22 cellular contexts compared by ENCODE assay signal in genomic region chr15:100334456-100334855, GRCh38. TPM values are rescaled to one million over a fixed set of nuclear protein-coding genes. Genes with fewer than 3 reads are reported as not detected.
DNase-seq lines count a peak whose midpoint lies in the region; ATAC-seq and TF ChIP-seq lines count a peak whose summit lies in the region.
"Had no signal": no experiment of that assay in that cellular context is flagged by ENCODE, and none has a peak within 500 bp of the region (broad histone marks: within the 10 kb centered on the region; RNA-seq: fewer than 3 reads in every experiment).

No MANE protein-coding gene starts in this region.

- no peaks in the 10 kb centered on the region for H3K36me3 Mint-ChIP-seq in CD8-positive, alpha-beta memory T cell
- peaks cover 5% of the 10 kb centered on the region for H3K36me3 Mint-ChIP-seq in effector memory CD8-positive, alpha-beta T cell (ENCODE audit: insufficient read depth)
- H3K36me3 Mint-ChIP-seq in neural progenitor cell, result no peaks in the 10 kb centered on the region

- no peak overlapping the region for H3K9ac ChIP-seq in neural progenitor cell
- H3K9ac ChIP-seq: KMS-11 had no signal

- H4K20me1 ChIP-seq in neural progenitor cell (ENCODE audit: low read depth) (no peaks in the 10 kb centered on the region), hepatocyte (ENCODE audit: insufficient read depth, poor library complexity, severe bottlenecking) (no peaks in the 10 kb centered on the region)

- no peaks in the 10 kb centered on the region for H3K9me3 Mint-ChIP-seq in CD8-positive, alpha-beta memory T cell
- no peaks in the 10 kb centered on the region for H3K9me3 Mint-ChIP-seq in effector memory CD8-positive, alpha-beta T cell
- H3K9me3 Mint-ChIP-seq in neural progenitor cell, result no peaks in the 10 kb centered on the region

- peak overlapping the region; percentile 5 to 88 (median 56) for H3K4me3 Mint-ChIP-seq in CD8-positive, alpha-beta memory T cell
- peak overlapping the region in 1 of 2 donors; percentile 48 for H3K4me3 Mint-ChIP-seq in effector memory CD8-positive, alpha-beta T cell
- H3K4me3 Mint-ChIP-seq in neural progenitor cell, result no peak overlapping the region

- no peaks in the 10 kb centered on the region for H3K27me3 ChIP-seq in CD8-positive, alpha-beta memory T cell (ENCODE audit: insufficient read depth, low read length, poor library complexity, severe bottlenecking)
- H3K27me3 ChIP-seq in neural progenitor cell (peaks cover 5% of the 10 kb centered on the region), hepatocyte (no peaks in the 10 kb centered on the region)

- H3K9me3 ChIP-seq in CD8-positive, alpha-beta memory T cell (ENCODE audit: low read length), result no peaks in the 10 kb centered on the region
- H3K9me3 ChIP-seq in neural progenitor cell (ENCODE audit: low read depth) (no peaks in the 10 kb centered on the region), hepatocyte (ENCODE audit: low read depth) (no peaks in the 10 kb centered on the region)

- POLR2A ChIA-PET in CD8-positive, alpha-beta memory T cell (lab: Charles Lee), result interaction anchor here (0.8 kb wide), 1 partner anchor 601 kb away, joined by 3 read pairs; the partner anchor contains the start of gene LYSMD4

- ATAC-seq in effector memory CD8-positive, alpha-beta T cell (replicated peaks), result no peak
- ATAC-seq: Right ventricle myocardium inferior had no signal

- H3K27me3 Mint-ChIP-seq in CD8-positive, alpha-beta memory T cell, result peaks cover 0 to 2% of the 10 kb centered on the region in 2 donors
- H3K27me3 Mint-ChIP-seq in effector memory CD8-positive, alpha-beta T cell, result peaks cover 0 to 21% of the 10 kb centered on the region in 2 donors
- H3K27me3 Mint-ChIP-seq in neural progenitor cell (ENCODE audit: insufficient read depth, low read depth), result peaks cover 9% of the 10 kb centered on the region

- no peaks in the 10 kb centered on the region for H3F3A ChIP-seq in neural progenitor cell (ENCODE audit: low read depth)

- DNase-seq in activated CD8-positive, alpha-beta memory T cell treated with anti-CD3 and anti-CD28 coated beads, Interleukin-2, amount 50 U/mL, for 48 hours, result peak; percentile 49
- DNase-seq in activated CD8-positive, alpha-beta memory T cell treated with anti-CD3 and anti-CD28 coated beads, Interleukin-2, amount 50 U/mL, for 4 hours, result no peak
- no peak for DNase-seq in CD8-positive, alpha-beta memory T cell
- no peak for DNase-seq in effector memory CD8-positive, alpha-beta T cell
- DNase-seq in neural progenitor cell (ENCODE audit: low spot score) (no peak), NOMO-1 (lab: John Stamatoyannopoulos, UW; ENCODE audit: unreplicated experiment in 2 of 2) (no peak), hepatocyte (ENCODE audit: low spot score) (no peak), NCI-H2171 treated with DMSO at 0.1 percent for 48 hours (lab: John Stamatoyannopoulos, UW) (no peak)
- DNase-seq: AML-193, C1 segment of cervical spinal cord, DMS53, EL, GF-D8, NCI-H1105 treated with DMSO at 0.1 percent for 48 hours, NCI-H1694, NCI-H2081, NCI-H2171, NCI-H524 treated with DMSO at 0.1 percent for 48 hours, NCI-H82, OCI-M1 had no signal

- H3K9me2 ChIP-seq in hepatocyte (replicated peaks; ENCODE audit: insufficient read depth), result no peaks in the 10 kb centered on the region

- no peaks in the 10 kb centered on the region for H3K36me3 ChIP-seq in CD8-positive, alpha-beta memory T cell (ENCODE audit: insufficient read depth, low read length)
- H3K36me3 ChIP-seq in neural progenitor cell (no peaks in the 10 kb centered on the region), hepatocyte (replicated peaks; ENCODE audit: insufficient read depth, low read depth) (no peaks in the 10 kb centered on the region)

- H3K27ac ChIP-seq in CD8-positive, alpha-beta memory T cell (ENCODE audit: low read depth, low read length), result no peak overlapping the region
- H3K27ac ChIP-seq in neural progenitor cell (no peak overlapping the region), hepatocyte (no peak overlapping the region)
- H3K27ac ChIP-seq: KMS-11 had no signal

- H3K27ac Mint-ChIP-seq in CD8-positive, alpha-beta memory T cell, result peak overlapping the region in 5 of 8 donors; percentile 21 to 85 (median 76)
- H3K27ac Mint-ChIP-seq in effector memory CD8-positive, alpha-beta T cell, result peak overlapping the region; percentile 75 to 83
- no peak overlapping the region for H3K27ac Mint-ChIP-seq in neural progenitor cell

- peaks cover 68% of the 10 kb centered on the region for H3K4me1 ChIP-seq in CD8-positive, alpha-beta memory T cell (ENCODE audit: insufficient read depth, low read length)
- H3K4me1 ChIP-seq in neural progenitor cell (no peaks in the 10 kb centered on the region), hepatocyte (ENCODE audit: insufficient read depth) (no peaks in the 10 kb centered on the region)

- H3K79me2 ChIP-seq in neural progenitor cell (ENCODE audit: low read depth) (no peaks in the 10 kb centered on the region), hepatocyte (no peaks in the 10 kb centered on the region)

- no peak overlapping the region for H3K4me2 ChIP-seq in neural progenitor cell
- H3K4me2 ChIP-seq in hepatocyte, result no peak overlapping the region
- H3K4me2 ChIP-seq: KMS-11 had no signal

- peaks cover 75 to 79% (median 78%) of the 10 kb centered on the region in 3 donors for H3K4me1 Mint-ChIP-seq in CD8-positive, alpha-beta memory T cell
- peaks cover 49 to 65% of the 10 kb centered on the region in 2 donors for H3K4me1 Mint-ChIP-seq in effector memory CD8-positive, alpha-beta T cell (ENCODE audit: low read depth in 2 of 2)
- H3K4me1 Mint-ChIP-seq in neural progenitor cell, result peaks cover 9% of the 10 kb centered on the region

- WGBS in hepatocyte (ENCODE audit: low lambda C conversion rate, missing lambda C conversion rate), result 86% methylated on average over 15 of the region's 19 CpGs

- no peak for TF ChIP-seq CTCF in neural progenitor cell (IDR thresholded peaks at IDR 0.05)
- no peak for TF ChIP-seq CTCF in hepatocyte (IDR thresholded peaks at IDR 0.05; ENCODE audit: poor library complexity)

- H3K4me3 ChIP-seq in CD8-positive, alpha-beta memory T cell (ENCODE audit: low read length), result no peak overlapping the region
- H3K4me3 ChIP-seq in neural progenitor cell, result no peak overlapping the region
- no peak overlapping the region for H3K4me3 ChIP-seq in hepatocyte

- CTCF ChIA-PET in CD8-positive, alpha-beta memory T cell (lab: Charles Lee), result interaction anchor here (1.0 to 6.9 kb wide), 3 partner anchors 8 to 28 kb away, joined by 3 to 61 read pairs (median 6); partner anchors contain the start of gene ADAMTS17

- H2AFZ ChIP-seq in neural progenitor cell (replicated peaks), result peak overlapping the region; percentile 31
- H2AFZ ChIP-seq in hepatocyte, result no peak overlapping the region

RNA-seq across cellular contexts. Expression of gene ADAMTS17, which starts 7.3 kb away (rescaled TPM):
- 1 to 10 TPM; 1.2 to 1.9 TPM for total RNA-seq in CD8-positive, alpha-beta memory T cell
- polyA plus RNA-seq in CD8-positive, alpha-beta memory T cell, result 2.3 TPM
- 1.1 and 1.5 TPM in 2 replicates for total RNA-seq in neural progenitor cell (ENCODE audit: low replicate concordance)
- total RNA-seq in hepatocyte, result 2.7 and 3.7 TPM in 2 replicates
- 4.4 TPM in 2 replicates for polyA plus RNA-seq in hepatocyte
